In genomic region chr11:118608268-118609214, GRCh38 we compare ENCODE assay signal across 1 cellular context.
TF ChIP-seq lines count a peak whose summit lies in the region.

No MANE protein-coding gene starts in this region.

TF ChIP-seq in A549, 52 proteins besides CTCF, POLR2A, EP300 and RAD21:
- no peak for TF ChIP-seq KDM5A (IDR thresholded peaks at IDR 0.05)
- peak; percentile 78 for TF ChIP-seq E2F6 (IDR thresholded peaks at IDR 0.05; ENCODE audit: borderline replicate concordance, low read depth)
- TF ChIP-seq RARB (CRISPR knock-in tag; IDR thresholded peaks at IDR 0.05): no peak
- no peak for TF ChIP-seq USF2 (IDR thresholded peaks at IDR 0.05)
- peak; percentile 88 for TF ChIP-seq MAX (IDR thresholded peaks at IDR 0.05)
- no peak for TF ChIP-seq FOSL2 (IDR thresholded peaks at IDR 0.05)
- peak; percentile 71 for TF ChIP-seq FOSL2 (CRISPR knock-in tag; IDR thresholded peaks at IDR 0.05)
- TF ChIP-seq HOXB13 (CRISPR knock-in tag; IDR thresholded peaks at IDR 0.05; ENCODE audit: low read depth): no peak
